In genomic region chr1:204680461-204680860, GRCh38 we compare ENCODE assay signal across 31 cellular contexts. TPM values are rescaled to one million over a fixed set of nuclear protein-coding genes. Genes with fewer than 3 reads are reported as not detected.
"Had no signal": no experiment of that assay in that cellular context is flagged by ENCODE, and none has a peak within 500 bp of the region (broad histone marks: within the 10 kb centered on the region; RNA-seq: fewer than 3 reads in every experiment).

No MANE protein-coding gene starts in this region.

- H3K9me3 ChIP-seq: Peyer's patch had no signal

- H3K4me3 ChIP-seq: K562, Peyer's patch had no signal

- DNase-seq: activated CD4-positive, alpha-beta T cell treated with anti-CD3 and anti-CD28 coated beads for 36 hours; activated CD4-positive, alpha-beta T cell treated with anti-CD3 and anti-CD28 coated beads, Interleukin-2, amount 10 ng/mL, durations not matched to agents 7 days and 5 days; activated CD4-positive, alpha-beta T cell treated with anti-CD3 and anti-CD28 coated beads, Interleukin-2, amount 50 U/mL, for 48 hours; activated CD8-positive, alpha-beta T cell treated with anti-CD3 and anti-CD28 coated beads, Interleukin-2, amount 10 ng/mL, durations not matched to agents 7 days and 5 days; activated gamma-delta T cell; activated naive CD4-positive, alpha-beta T cell treated with Interleukin-2 at 50 U/mL for 16 hours; activated T-cell treated with anti-CD3 and anti-CD28 coated beads, Interleukin-2, amount 50 U/mL, for 24 hours; anterior cingulate cortex; central memory CD4-positive, alpha-beta T cell; NCI-H1092 treated with DMSO at 0.1 percent for 48 hours; NCI-H1417; NCI-H146; NCI-H1930; NCI-H2081 treated with DMSO at 0.1 percent for 48 hours; NCI-H226; NCI-H446 treated with DMSO at 0.1 percent for 48 hours; NCI-H524 treated with DMSO at 0.1 percent for 48 hours; NCI-H748 treated with DMSO at 0.1 percent for 48 hours; NK-92 treated with Interleukin-12 subunit alpha and Interleukin-12 subunit beta, amount 100 ng/mL, for 24 hours; PC-3; Peyer's patch; RPMI8226 had no signal

- H3K36me3 ChIP-seq: Peyer's patch had no signal

- ATAC-seq: activated CD4-positive, alpha-beta T cell treated with anti-CD3 and anti-CD28 coated beads for 36 hours; activated CD4-positive, CD25-positive, alpha-beta regulatory T cell treated with anti-CD3 and anti-CD28 coated beads, Interleukin-2, amount 50 U/mL, for 24 hours; activated CD8-positive, alpha-beta T cell treated with anti-CD3 and anti-CD28 coated beads, Interleukin-2, amount 10 ng/mL, durations not matched to agents 7 days and 5 days; activated naive CD4-positive, alpha-beta T cell treated with anti-CD3 and anti-CD28 coated beads, Interleukin-2, amount 50 U/mL, for 72 hours; K562; PC-3; WTC11 had no signal

- H3K36me3 Mint-ChIP-seq: activated naive CD4-positive, alpha-beta T cell treated with anti-CD3 and anti-CD28 coated beads, Interleukin-2, amount 50 U/mL, for 72 hours; WTC11 had no signal

- H3K9me3 Mint-ChIP-seq: activated CD4-positive, alpha-beta T cell treated with anti-CD3 and anti-CD28 coated beads, Interleukin-2, amount 10 ng/mL, durations not matched to agents 7 days and 5 days; activated naive CD4-positive, alpha-beta T cell treated with anti-CD3 and anti-CD28 coated beads, Interleukin-2, amount 50 U/mL, for 72 hours; activated T-cell treated with anti-CD3 and anti-CD28 coated beads, Interleukin-2, amount 50 U/mL, for 24 hours; activated T-helper 2 cell treated with anti-CD3 and anti-CD28 coated beads, Interferon-gamma antibody, Interleukin-2, Interleukin-4, amounts not matched to agents 10 μg/mL and 5 μg/mL and 100 μg/mL, durations not matched to agents 14 hours and 24 hours and 36 hours; brain; T-helper 1 cell treated with Interleukin-12 subunit alpha and Interleukin-12 subunit beta and Interleukin-4 antibody, amounts not matched to agents 30 μg/mL and 1 μg/mL, for 36 hours; T-helper 2 cell treated with Interferon-gamma antibody and Interleukin-4, amounts not matched to agents 5 μg/mL and 100 μg/mL, for 36 hours; WTC11 had no signal

- H3K27ac Mint-ChIP-seq: activated CD4-positive, alpha-beta T cell treated with anti-CD3 and anti-CD28 coated beads for 36 hours; activated CD4-positive, alpha-beta T cell treated with anti-CD3 and anti-CD28 coated beads, Interleukin-2, amount 10 ng/mL, durations not matched to agents 7 days and 5 days; activated CD8-positive, alpha-beta T cell treated with anti-CD3 and anti-CD28 coated beads, Interleukin-2, amount 10 ng/mL, durations not matched to agents 7 days and 5 days; activated naive CD4-positive, alpha-beta T cell treated with anti-CD3 and anti-CD28 coated beads, Interleukin-2, amount 50 U/mL, for 72 hours; activated T-cell treated with anti-CD3 and anti-CD28 coated beads, Interleukin-2, amount 50 U/mL, for 24 hours; activated T-helper 2 cell treated with anti-CD3 and anti-CD28 coated beads, Interferon-gamma antibody, Interleukin-2, Interleukin-4, amounts not matched to agents 10 μg/mL and 5 μg/mL and 100 μg/mL, durations not matched to agents 14 hours and 24 hours and 36 hours; T-helper 1 cell treated with Interleukin-12 subunit alpha and Interleukin-12 subunit beta and Interleukin-4 antibody, amounts not matched to agents 30 μg/mL and 1 μg/mL, for 36 hours; T-helper 2 cell treated with Interferon-gamma antibody and Interleukin-4, amounts not matched to agents 5 μg/mL and 100 μg/mL, for 36 hours; WTC11 had no signal

- H3K4me3 Mint-ChIP-seq: activated CD4-positive, alpha-beta T cell treated with anti-CD3 and anti-CD28 coated beads for 36 hours; activated CD4-positive, alpha-beta T cell treated with anti-CD3 and anti-CD28 coated beads, Interleukin-2, amount 10 ng/mL, durations not matched to agents 7 days and 5 days; activated CD8-positive, alpha-beta T cell treated with anti-CD3 and anti-CD28 coated beads, Interleukin-2, amount 10 ng/mL, durations not matched to agents 7 days and 5 days; activated T-cell treated with anti-CD3 and anti-CD28 coated beads, Interleukin-2, amount 50 U/mL, for 24 hours; brain; T-helper 1 cell treated with Interleukin-12 subunit alpha and Interleukin-12 subunit beta and Interleukin-4 antibody, amounts not matched to agents 30 μg/mL and 1 μg/mL, for 36 hours; T-helper 2 cell treated with Interferon-gamma antibody and Interleukin-4, amounts not matched to agents 5 μg/mL and 100 μg/mL, for 36 hours; WTC11 had no signal

- H3K27me3 ChIP-seq: Peyer's patch had no signal

- H3K27ac ChIP-seq: Peyer's patch had no signal

RNA-seq across cellular contexts. Expression of gene LRRN2, which starts 5.1 kb away (rescaled TPM):
- total RNA-seq: activated CD4-positive, alpha-beta T cell treated with anti-CD3 and anti-CD28 coated beads, Interleukin-2, amount 10 ng/mL, durations not matched to agents 7 days and 5 days; activated CD8-positive, alpha-beta T cell treated with anti-CD3 and anti-CD28 coated beads, Interleukin-2, amount 10 ng/mL, durations not matched to agents 7 days and 5 days; activated naive CD4-positive, alpha-beta T cell treated with anti-CD3 and anti-CD28 coated beads, Interleukin-2, amount 50 U/mL, for 72 hours; activated T-helper 2 cell treated with anti-CD3 and anti-CD28 coated beads, Interferon-gamma antibody, Interleukin-2, Interleukin-4, amounts not matched to agents 10 μg/mL and 5 μg/mL and 100 μg/mL, durations not matched to agents 14 hours and 24 hours and 36 hours; bronchial epithelial cell had no signal
- polyA plus RNA-seq: K562 had no signal
